Comparison of ENCODE assay signal across 1 cellular context in the genomic region with DNA sequence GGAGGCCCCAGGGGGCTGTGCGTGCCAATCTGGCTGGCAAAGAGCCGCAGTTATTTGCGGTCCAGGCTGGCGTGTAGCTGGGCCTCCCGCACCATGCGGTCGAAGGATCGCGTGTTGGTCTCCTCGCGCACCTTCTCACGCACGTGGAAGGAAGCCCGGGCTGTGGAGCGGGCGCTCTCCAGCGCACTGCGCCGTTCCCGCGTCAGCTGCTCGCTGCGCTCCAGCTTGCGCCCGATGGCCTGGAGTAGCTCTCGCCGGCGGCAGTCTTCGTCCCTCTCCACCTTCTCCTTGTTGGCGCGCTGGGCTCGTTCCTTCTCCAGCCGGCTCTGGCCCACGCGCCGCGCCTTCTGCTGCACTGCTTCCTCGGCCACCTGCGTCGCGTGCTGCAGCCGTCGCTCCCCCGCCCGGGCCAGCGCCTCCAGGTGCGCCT.
A peak's percentile ranks its signal among the peaks of the same experiment; 100 is the strongest.
TF ChIP-seq lines count a peak whose summit lies in the region.

No MANE protein-coding gene starts in this region.

TF ChIP-seq in WTC11, 78 proteins besides CTCF, POLR2A, EP300 and RAD21 (continued from another document):
- TF ChIP-seq, protein P1, sequence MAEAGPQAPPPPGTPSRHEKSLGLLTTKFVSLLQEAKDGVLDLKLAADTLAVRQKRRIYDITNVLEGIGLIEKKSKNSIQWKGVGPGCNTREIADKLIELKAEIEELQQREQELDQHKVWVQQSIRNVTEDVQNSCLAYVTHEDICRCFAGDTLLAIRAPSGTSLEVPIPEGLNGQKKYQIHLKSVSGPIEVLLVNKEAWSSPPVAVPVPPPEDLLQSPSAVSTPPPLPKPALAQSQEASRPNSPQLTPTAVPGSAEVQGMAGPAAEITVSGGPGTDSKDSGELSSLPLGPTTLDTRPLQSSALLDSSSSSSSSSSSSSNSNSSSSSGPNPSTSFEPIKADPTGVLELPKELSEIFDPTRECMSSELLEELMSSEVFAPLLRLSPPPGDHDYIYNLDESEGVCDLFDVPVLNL (CRISPR knock-in tag; IDR thresholded peaks at IDR 0.05; ENCODE audit: borderline replicate concordance, low read depth) = no peak
- TF ChIP-seq, protein P2, sequence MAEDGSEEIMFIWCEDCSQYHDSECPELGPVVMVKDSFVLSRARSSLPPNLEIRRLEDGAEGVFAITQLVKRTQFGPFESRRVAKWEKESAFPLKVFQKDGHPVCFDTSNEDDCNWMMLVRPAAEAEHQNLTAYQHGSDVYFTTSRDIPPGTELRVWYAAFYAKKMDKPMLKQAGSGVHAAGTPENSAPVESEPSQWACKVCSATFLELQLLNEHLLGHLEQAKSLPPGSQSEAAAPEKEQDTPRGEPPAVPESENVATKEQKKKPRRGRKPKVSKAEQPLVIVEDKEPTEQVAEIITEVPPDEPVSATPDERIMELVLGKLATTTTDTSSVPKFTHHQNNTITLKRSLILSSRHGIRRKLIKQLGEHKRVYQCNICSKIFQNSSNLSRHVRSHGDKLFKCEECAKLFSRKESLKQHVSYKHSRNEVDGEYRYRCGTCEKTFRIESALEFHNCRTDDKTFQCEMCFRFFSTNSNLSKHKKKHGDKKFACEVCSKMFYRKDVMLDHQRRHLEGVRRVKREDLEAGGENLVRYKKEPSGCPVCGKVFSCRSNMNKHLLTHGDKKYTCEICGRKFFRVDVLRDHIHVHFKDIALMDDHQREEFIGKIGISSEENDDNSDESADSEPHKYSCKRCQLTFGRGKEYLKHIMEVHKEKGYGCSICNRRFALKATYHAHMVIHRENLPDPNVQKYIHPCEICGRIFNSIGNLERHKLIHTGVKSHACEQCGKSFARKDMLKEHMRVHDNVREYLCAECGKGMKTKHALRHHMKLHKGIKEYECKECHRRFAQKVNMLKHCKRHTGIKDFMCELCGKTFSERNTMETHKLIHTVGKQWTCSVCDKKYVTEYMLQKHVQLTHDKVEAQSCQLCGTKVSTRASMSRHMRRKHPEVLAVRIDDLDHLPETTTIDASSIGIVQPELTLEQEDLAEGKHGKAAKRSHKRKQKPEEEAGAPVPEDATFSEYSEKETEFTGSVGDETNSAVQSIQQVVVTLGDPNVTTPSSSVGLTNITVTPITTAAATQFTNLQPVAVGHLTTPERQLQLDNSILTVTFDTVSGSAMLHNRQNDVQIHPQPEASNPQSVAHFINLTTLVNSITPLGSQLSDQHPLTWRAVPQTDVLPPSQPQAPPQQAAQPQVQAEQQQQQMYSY (CRISPR knock-in tag; IDR thresholded peaks at IDR 0.05) = no peak
- TF ChIP-seq ZNF263 (CRISPR knock-in tag; IDR thresholded peaks at IDR 0.05; ENCODE audit: low read depth) = no peak
- TF ChIP-seq, protein P3, sequence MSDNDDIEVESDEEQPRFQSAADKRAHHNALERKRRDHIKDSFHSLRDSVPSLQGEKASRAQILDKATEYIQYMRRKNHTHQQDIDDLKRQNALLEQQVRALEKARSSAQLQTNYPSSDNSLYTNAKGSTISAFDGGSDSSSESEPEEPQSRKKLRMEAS (CRISPR knock-in tag; IDR thresholded peaks at IDR 0.05) = peak; percentile 44; the same call in 1 of the 2 replicates
- no peak for TF ChIP-seq ZNF423 (CRISPR knock-in tag; IDR thresholded peaks at IDR 0.05)
- 0 out of 2 replicates have a peak, but pooled peaks have one; percentile 45 for TF ChIP-seq ZNF219 (CRISPR knock-in tag; IDR thresholded peaks at IDR 0.05; ENCODE audit: borderline replicate concordance)
- TF ChIP-seq, protein P4, sequence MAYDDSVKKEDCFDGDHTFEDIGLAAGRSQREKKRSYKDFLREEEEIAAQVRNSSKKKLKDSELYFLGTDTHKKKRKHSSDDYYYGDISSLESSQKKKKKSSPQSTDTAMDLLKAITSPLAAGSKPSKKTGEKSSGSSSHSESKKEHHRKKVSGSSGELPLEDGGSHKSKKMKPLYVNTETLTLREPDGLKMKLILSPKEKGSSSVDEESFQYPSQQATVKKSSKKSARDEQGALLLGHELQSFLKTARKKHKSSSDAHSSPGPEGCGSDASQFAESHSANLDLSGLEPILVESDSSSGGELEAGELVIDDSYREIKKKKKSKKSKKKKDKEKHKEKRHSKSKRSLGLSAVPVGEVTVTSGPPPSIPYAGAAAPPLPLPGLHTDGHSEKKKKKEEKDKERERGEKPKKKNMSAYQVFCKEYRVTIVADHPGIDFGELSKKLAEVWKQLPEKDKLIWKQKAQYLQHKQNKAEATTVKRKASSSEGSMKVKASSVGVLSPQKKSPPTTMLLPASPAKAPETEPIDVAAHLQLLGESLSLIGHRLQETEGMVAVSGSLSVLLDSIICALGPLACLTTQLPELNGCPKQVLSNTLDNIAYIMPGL (CRISPR knock-in tag; IDR thresholded peaks at IDR 0.05) = peak; percentile 33; the same call in 1 of the 2 replicates
- no peak for TF ChIP-seq FOXK1 (CRISPR knock-in tag; IDR thresholded peaks at IDR 0.05)
- TF ChIP-seq RORB (CRISPR knock-in tag; IDR thresholded peaks at IDR 0.05) = no peak
- TF ChIP-seq, protein P5, sequence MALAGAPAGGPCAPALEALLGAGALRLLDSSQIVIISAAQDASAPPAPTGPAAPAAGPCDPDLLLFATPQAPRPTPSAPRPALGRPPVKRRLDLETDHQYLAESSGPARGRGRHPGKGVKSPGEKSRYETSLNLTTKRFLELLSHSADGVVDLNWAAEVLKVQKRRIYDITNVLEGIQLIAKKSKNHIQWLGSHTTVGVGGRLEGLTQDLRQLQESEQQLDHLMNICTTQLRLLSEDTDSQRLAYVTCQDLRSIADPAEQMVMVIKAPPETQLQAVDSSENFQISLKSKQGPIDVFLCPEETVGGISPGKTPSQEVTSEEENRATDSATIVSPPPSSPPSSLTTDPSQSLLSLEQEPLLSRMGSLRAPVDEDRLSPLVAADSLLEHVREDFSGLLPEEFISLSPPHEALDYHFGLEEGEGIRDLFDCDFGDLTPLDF (CRISPR knock-in tag; IDR thresholded peaks at IDR 0.05) = no peak
- TF ChIP-seq, protein P6, sequence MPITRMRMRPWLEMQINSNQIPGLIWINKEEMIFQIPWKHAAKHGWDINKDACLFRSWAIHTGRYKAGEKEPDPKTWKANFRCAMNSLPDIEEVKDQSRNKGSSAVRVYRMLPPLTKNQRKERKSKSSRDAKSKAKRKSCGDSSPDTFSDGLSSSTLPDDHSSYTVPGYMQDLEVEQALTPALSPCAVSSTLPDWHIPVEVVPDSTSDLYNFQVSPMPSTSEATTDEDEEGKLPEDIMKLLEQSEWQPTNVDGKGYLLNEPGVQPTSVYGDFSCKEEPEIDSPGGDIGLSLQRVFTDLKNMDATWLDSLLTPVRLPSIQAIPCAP (CRISPR knock-in tag; IDR thresholded peaks at IDR 0.05) = no peak
- TF ChIP-seq, protein P7, sequence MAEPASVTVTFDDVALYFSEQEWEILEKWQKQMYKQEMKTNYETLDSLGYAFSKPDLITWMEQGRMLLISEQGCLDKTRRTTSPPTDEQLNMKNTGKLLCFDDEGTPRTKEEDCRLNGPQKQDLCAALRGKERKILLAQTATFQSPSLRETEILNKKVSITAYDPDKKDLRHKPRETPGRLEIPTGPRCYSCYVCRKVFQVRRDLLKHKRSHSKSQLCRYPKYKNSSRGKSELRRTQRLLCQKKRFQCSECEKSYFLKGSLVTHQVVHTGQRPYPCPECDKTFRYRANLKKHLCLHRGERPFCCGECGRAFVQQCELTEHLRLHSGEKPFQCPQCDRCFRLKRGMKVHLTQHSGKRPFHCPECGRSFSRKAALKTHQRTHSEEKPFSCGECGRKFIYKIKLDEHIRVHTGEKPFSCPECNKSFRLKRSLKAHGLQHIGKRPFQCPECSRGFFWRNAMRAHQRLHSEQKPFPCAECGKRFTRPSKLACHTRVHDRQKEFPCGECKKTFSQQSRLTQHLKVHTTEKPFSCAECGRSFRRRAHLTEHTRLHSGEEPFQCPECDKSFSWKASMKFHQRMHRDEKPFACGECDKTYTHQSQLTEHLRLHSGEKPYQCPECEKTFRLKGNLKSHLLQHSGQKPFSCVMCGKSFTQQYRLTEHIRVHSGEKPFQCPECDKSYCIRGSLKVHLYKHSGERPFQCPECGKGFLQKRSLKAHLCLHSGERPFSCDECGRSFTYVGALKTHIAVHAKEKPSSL (CRISPR knock-in tag; conservative IDR thresholded peaks at IDR 0.05) = no peak
